In the genomic region with DNA sequence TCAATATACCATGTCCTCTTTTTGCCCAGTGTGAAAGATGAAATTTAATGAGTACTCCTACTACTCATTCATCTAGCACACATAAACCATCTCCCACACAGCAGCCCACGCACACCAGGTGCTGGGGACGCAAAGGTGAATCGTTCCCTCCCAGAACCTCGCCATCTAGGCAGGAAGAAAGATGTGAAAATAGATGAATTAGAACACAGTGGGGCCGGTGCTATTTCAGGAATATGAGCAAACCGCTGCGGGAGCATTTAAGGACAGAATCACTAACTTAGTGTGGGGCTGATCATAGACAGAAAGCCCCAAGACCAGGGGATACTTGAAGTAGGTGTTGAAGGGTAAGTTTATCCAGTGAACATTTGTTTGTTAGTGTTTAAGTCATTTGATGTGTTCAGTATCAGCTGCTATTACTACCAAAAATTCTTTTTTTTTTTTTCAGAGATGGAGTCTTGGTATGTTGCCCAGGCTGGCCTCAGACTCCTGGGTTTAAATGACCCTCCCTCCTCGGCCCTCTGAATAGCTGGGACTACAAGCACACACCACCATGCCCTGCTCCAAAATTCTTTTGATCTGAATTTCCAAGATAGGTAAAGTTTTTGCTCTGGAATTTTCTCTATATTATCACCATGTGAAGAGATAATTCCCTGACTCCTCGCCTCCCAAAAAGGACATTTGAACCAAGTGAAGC, we compare ENCODE assay signal across 24 cellular contexts. TPM values are rescaled to one million over a fixed set of nuclear protein-coding genes. Genes with fewer than 3 reads are reported as not detected.
"Had no signal": no experiment of that assay in that cellular context is flagged by ENCODE, and none has a peak within 500 bp of the region (broad histone marks: within the 10 kb centered on the region; RNA-seq: fewer than 3 reads in every experiment).

No MANE protein-coding gene starts in this region.

- H3K4me3 ChIP-seq: hepatocyte, psoas muscle, right lobe of liver, skin epidermis, tibial nerve had no signal

- H3K27me3 ChIP-seq: hepatocyte, right lobe of liver, tibial nerve had no signal

- H3K27ac ChIP-seq: epithelial cell of prostate, hepatocyte, parathyroid adenoma, psoas muscle, right lobe of liver, skin epidermis, tibial nerve had no signal

- H3K36me3 ChIP-seq: right lobe of liver, tibial nerve had no signal

- ATAC-seq: activated naive CD8-positive, alpha-beta T cell treated with anti-CD3 and anti-CD28 coated beads, Interleukin-2, amount 50 U/mL, for 24 hours; left cardiac atrium; naive thymus-derived CD8-positive, alpha-beta T cell; psoas muscle; right lobe of liver; T-helper 17 cell had no signal

- H3K4me1 ChIP-seq: parathyroid adenoma, psoas muscle, right lobe of liver had no signal

- DNase-seq: activated CD4-positive, alpha-beta memory T cell treated with anti-CD3 and anti-CD28 coated beads, Interleukin-2, amount 10 ng/mL, durations not matched to agents 7 days and 5 days; activated CD4-positive, alpha-beta T cell treated with anti-CD3 and anti-CD28 coated beads for 1 hour; activated CD4-positive, alpha-beta T cell treated with anti-CD3 and anti-CD28 coated beads, Interleukin-2, amount 10 ng/mL, durations not matched to agents 7 days and 5 days; activated CD8-positive, alpha-beta memory T cell treated with anti-CD3 and anti-CD28 coated beads, Interleukin-2, amount 50 U/mL, for 48 hours; activated naive CD8-positive, alpha-beta T cell treated with anti-CD3 and anti-CD28 coated beads, Interleukin-2, amount 50 U/mL, for 24 hours; activated T-cell treated with anti-CD3 and anti-CD28 coated beads, Interleukin-2, amount 50 U/mL, for 24 hours; dermis blood vessel endothelial cell; effector CD8-positive, alpha-beta T cell; glutamatergic neuron; left cardiac atrium; naive thymus-derived CD8-positive, alpha-beta T cell; psoas muscle; right lobe of liver; SK-N-SH; stimulated activated CD4-positive, alpha-beta T cell treated with anti-CD3 and anti-CD28 coated beads, Interleukin-12 subunit alpha, Interleukin-12 subunit beta, amount 100 ng/mL, for 4 hours; stimulated activated CD4-positive, alpha-beta T cell treated with anti-CD3 and anti-CD28 coated beads, Interleukin-4, amount 100 ng/mL, for 1 hour; T-helper 17 cell; T1000 had no signal

- H3K9ac ChIP-seq: parathyroid adenoma, SK-N-SH had no signal

- H3K9me3 ChIP-seq: psoas muscle, right lobe of liver, SK-N-SH had no signal

RNA-seq across cellular contexts. Expression of gene CPXM2, which starts 48.8 kb away (rescaled TPM):
- total RNA-seq: activated CD4-positive, alpha-beta memory T cell treated with anti-CD3 and anti-CD28 coated beads, Interleukin-2, amount 10 ng/mL, durations not matched to agents 7 days and 5 days; activated CD4-positive, alpha-beta T cell treated with anti-CD3 and anti-CD28 coated beads, Interleukin-2, amount 10 ng/mL, durations not matched to agents 7 days and 5 days; naive thymus-derived CD8-positive, alpha-beta T cell; neural crest cell had no signal
- polyA plus RNA-seq: naive thymus-derived CD8-positive, alpha-beta T cell; SK-N-SH had no signal
